ENCODE assay signal across 18 cellular contexts in the genomic region with DNA sequence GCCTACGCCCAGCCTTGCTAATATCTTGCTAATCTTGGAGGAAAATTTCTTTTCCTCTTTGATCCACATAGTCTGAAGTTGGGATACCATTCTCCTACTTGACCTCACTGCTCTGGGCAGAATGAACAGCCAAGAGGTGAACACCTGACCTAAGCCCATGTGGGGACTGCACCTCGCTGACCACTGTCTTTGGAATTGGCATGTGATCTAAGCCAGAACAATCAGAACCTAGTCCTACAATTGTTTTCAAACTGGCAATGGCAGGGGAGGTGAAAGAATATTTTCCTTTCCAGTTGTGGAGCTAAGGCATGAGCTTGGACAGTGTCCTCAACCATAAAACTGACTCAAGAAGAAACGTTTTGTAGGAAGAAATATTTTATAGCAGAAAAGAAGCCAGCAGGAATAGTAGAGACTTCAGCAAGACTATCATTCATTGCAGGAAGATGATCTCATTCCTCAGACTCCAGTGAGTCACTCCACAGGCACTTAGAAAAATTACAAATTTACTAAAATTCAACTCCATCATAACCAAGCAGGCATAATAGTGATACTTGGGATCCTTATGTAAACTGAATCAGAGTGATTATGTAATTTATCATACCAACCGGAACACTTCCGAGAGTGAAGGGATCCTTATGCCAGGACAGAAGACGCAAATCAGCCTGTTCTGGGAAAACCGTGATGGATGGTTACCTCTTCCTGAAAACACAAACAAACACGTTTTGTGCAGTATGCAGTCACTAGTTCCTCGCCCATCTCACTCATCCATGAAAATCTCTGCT. TPM values are rescaled to one million over a fixed set of nuclear protein-coding genes. Genes with fewer than 3 reads are reported as not detected.
DNase-seq lines count a peak whose midpoint lies in the region; ATAC-seq and TF ChIP-seq lines count a peak whose summit lies in the region.
"Had no signal": no experiment of that assay in that cellular context is flagged by ENCODE, and none has a peak within 500 bp of the region (broad histone marks: within the 10 kb centered on the region; RNA-seq: fewer than 3 reads in every experiment).

No MANE protein-coding gene starts in this region.

- no peaks in the 10 kb centered on the region for H3K9me3 Mint-ChIP-seq in Calu3 (ENCODE audit: low read depth, unreplicated experiment)

- no peak for ATAC-seq in HG02938 (IDR thresholded peaks at IDR 0.05; ENCODE audit: unreplicated experiment)
- ATAC-seq in GM18861 (IDR thresholded peaks at IDR 0.05; ENCODE audit: unreplicated experiment): no peak
- ATAC-seq: upper lobe of right lung had no signal

- no peak overlapping the region for H3K27ac Mint-ChIP-seq in Calu3 (ENCODE audit: unreplicated experiment)
- H3K27ac Mint-ChIP-seq: B cell had no signal

- no TSS peak for BruUV-seq in Calu3 (replicated peaks; lab: Mats Ljungman, UMichigan)

- DNase-seq in ACHN: peak; percentile 97
- peak; percentile 81 for DNase-seq in HS-5 (ENCODE audit: low read depth)
- DNase-seq in cardiac fibroblast (ENCODE audit: low read depth in 2 of 2): peak; percentile 34 to 83
- DNase-seq in kidney tubule cell (ENCODE audit: low spot score): peak; percentile 99
- DNase-seq in Calu3: no peak
- no peak for DNase-seq in GM19240 (ENCODE audit: insufficient read length, low spot score)
- DNase-seq: activated CD8-positive, alpha-beta memory T cell treated with anti-CD3 and anti-CD28 coated beads, Interleukin-2, amount 50 U/mL, for 4 hours; effector CD8-positive, alpha-beta T cell; GF-D8; NCI-H1048; NCI-H510A; SHP77; upper lobe of right lung; WERI-Rb-1 had no signal

- intact Hi-C loops in Calu3 (cut with micrococcal nuclease; ENCODE audit: unreplicated experiment): no loop called here

- H3K4me3 ChIP-seq in cardiac fibroblast (replicated peaks in 1 of 2; ENCODE audit: low read depth in 2 of 2, low read length in 2 of 2): no peak overlapping the region
- H3K4me3 ChIP-seq: skin epidermis, upper lobe of right lung had no signal

- in situ Hi-C loops in ACHN (cut with HindIII; ENCODE audit: low pct_ligation_motif_present, low pct_unique_long_range_greater_than_20kb, low sequenced_read_pairs): no loop called here

- no peak overlapping the region for H3K4me3 Mint-ChIP-seq in Calu3 (ENCODE audit: low read depth, unreplicated experiment)
- H3K4me3 Mint-ChIP-seq: B cell had no signal

- H3K27me3 Mint-ChIP-seq in Calu3 (ENCODE audit: unreplicated experiment): no peaks in the 10 kb centered on the region

- CTCF ChIA-PET in Calu3 (lab: Charles Lee): no interaction called here

- H3K4me1 Mint-ChIP-seq in Calu3 (ENCODE audit: low read depth, unreplicated experiment): peaks cover 14% of the 10 kb centered on the region
- H3K4me1 Mint-ChIP-seq: B cell had no signal

- H3K36me3 Mint-ChIP-seq in Calu3 (ENCODE audit: insufficient read depth, unreplicated experiment): no peaks in the 10 kb centered on the region

- TF ChIP-seq CTCF in cardiac fibroblast (IDR thresholded peaks at IDR 0.05; ENCODE audit: low read depth, low read length) (no peak), Calu3 (IDR thresholded peaks at IDR 0.05; ENCODE audit: unreplicated experiment) (no peak)

RNA-seq across cellular contexts. Expression of a gene that starts 14.7 kb away (rescaled TPM):
- total RNA-seq in Calu3 (2022): 0.24 TPM in 1 of 2 replicates, not detected in the other

Comparison
In these comparisons a context has a peak if more than half of its experiments do, and no peak if none do; other contexts are left out.
1. DNase-seq: peak in ACHN (single experiment), HS-5 (single experiment), cardiac fibroblast (2 of 2) and kidney tubule cell (single experiment); none in Calu3 (single experiment) and GM19240 (single experiment).